1 cellular context compared by ENCODE assay signal in the genomic region with DNA sequence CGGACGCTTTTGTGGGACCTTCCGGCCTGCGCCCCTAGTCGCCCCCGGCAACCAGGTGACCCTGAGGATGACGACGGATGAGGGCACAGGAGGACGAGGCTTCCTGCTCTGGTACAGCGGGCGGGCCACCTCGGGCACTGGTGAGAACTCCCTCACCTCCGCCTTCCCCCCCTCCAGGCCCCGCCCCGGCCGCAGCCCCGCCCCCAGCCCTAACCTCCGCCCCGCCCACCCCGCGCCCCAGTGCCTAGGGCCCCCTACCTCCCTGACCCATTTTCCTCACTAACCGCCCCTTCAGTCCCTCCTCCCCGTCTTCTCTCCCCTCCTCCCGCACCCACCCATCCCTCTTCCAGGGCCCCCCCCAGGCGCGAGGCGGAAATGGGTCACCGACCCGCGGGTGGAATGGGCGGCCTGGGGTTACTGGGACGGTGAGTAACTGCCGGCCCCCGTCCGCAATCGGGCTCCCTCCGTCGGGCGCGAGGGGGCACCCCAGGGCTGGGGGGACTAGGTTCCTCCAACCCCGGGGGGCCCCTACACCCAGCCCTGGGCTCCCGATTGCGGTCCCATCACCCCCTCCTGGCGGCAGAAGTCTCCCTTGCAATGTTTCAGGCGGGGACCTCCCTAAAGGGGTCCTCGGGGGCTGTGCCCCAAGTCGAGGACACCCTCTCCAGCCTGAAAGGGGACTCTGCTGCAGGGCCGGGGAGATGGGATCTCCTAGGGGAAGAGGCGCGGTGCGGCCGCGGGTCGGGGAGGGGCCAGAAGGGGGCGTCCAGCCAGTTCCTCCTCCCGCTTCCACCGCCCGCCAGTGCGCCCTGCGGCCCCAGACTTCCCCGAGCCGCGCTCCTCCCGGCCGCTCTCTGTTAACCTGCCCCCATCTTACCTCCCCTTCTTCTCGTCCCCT.
TF ChIP-seq lines count a peak whose summit lies in the region.

No MANE protein-coding gene starts in this region.

TF ChIP-seq in HEK293, 187 proteins besides CTCF, POLR2A, EP300 and RAD21 (continued from another document):
- TF ChIP-seq WT1 (tag by site-specific recombination; IDR thresholded peaks at IDR 0.05) (peak; percentile 27; the same call in 1 of the 2 replicates), HOXD13 (CRISPR knock-in tag; IDR thresholded peaks at IDR 0.05; ENCODE audit: borderline replicate concordance) (no peak), SETDB1 (IDR thresholded peaks at IDR 0.05; ENCODE audit: insufficient read length, low read length) (no peak), ZNF138 (tag by site-specific recombination; IDR thresholded peaks at IDR 0.05; ENCODE audit: borderline replicate concordance) (no peak), ZNF423 (tag by site-specific recombination; IDR thresholded peaks at IDR 0.05) (peak; percentile 93), ZNF776 (tag by site-specific recombination; IDR thresholded peaks at IDR 0.05; ENCODE audit: borderline replicate concordance) (no peak), ZNF561 (tag by site-specific recombination; IDR thresholded peaks at IDR 0.05; ENCODE audit: borderline replicate concordance) (no peak)
- TF ChIP-seq, protein P1, sequence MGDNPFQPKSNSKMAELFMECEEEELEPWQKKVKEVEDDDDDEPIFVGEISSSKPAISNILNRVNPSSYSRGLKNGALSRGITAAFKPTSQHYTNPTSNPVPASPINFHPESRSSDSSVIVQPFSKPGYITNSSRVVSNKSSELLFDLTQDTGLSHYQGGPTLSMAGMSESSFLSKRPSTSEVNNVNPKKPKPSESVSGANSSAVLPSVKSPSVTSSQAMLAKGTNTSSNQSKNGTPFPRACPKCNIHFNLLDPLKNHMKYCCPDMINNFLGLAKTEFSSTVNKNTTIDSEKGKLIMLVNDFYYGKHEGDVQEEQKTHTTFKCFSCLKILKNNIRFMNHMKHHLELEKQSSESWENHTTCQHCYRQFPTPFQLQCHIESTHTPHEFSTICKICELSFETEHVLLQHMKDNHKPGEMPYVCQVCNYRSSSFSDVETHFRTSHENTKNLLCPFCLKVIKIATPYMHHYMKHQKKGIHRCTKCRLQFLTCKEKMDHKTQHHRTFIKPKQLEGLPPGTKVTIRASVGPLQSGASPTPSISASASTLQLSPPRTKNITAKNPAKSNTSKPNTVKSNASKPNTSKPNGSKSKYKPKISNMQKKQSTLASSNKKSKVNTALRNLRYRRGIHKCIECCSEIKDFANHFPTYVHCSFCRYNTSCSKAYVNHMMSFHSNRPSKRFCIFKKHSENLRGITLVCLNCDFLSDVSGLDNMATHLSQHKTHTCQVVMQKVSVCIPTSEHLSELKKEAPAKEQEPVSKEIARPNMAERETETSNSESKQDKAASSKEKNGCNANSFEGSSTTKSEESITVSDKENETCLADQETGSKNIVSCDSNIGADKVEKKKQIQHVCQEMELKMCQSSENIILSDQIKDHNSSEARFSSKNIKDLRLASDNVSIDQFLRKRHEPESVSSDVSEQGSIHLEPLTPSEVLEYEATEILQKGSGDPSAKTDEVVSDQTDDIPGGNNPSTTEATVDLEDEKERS (tag by site-specific recombination; IDR thresholded peaks at IDR 0.05), result no peak
- TF ChIP-seq, protein P2, sequence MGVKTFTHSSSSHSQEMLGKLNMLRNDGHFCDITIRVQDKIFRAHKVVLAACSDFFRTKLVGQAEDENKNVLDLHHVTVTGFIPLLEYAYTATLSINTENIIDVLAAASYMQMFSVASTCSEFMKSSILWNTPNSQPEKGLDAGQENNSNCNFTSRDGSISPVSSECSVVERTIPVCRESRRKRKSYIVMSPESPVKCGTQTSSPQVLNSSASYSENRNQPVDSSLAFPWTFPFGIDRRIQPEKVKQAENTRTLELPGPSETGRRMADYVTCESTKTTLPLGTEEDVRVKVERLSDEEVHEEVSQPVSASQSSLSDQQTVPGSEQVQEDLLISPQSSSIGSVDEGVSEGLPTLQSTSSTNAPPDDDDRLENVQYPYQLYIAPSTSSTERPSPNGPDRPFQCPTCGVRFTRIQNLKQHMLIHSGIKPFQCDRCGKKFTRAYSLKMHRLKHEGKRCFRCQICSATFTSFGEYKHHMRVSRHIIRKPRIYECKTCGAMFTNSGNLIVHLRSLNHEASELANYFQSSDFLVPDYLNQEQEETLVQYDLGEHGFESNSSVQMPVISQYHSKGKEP (tag by site-specific recombination; IDR thresholded peaks at IDR 0.05), result no peak
- TF ChIP-seq, protein P3, sequence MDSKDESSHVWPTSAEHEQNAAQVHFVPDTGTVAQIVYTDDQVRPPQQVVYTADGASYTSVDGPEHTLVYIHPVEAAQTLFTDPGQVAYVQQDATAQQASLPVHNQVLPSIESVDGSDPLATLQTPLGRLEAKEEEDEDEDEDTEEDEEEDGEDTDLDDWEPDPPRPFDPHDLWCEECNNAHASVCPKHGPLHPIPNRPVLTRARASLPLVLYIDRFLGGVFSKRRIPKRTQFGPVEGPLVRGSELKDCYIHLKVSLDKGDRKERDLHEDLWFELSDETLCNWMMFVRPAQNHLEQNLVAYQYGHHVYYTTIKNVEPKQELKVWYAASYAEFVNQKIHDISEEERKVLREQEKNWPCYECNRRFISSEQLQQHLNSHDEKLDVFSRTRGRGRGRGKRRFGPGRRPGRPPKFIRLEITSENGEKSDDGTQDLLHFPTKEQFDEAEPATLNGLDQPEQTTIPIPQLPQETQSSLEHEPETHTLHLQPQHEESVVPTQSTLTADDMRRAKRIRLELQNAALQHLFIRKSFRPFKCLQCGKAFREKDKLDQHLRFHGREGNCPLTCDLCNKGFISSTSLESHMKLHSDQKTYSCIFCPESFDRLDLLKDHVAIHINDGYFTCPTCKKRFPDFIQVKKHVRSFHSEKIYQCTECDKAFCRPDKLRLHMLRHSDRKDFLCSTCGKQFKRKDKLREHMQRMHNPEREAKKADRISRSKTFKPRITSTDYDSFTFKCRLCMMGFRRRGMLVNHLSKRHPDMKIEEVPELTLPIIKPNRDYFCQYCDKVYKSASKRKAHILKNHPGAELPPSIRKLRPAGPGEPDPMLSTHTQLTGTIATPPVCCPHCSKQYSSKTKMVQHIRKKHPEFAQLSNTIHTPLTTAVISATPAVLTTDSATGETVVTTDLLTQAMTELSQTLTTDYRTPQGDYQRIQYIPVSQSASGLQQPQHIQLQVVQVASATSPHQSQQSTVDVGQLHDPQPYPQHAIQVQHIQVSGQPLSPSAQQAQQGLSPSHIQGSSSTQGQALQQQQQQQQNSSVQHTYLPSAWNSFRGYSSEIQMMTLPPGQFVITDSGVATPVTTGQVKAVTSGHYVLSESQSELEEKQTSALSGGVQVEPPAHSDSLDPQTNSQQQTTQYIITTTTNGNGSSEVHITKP (tag by site-specific recombination; IDR thresholded peaks at IDR 0.05), result peak; percentile 80
